In genomic region chr4:87108142-87108546, GRCh38 we compare ENCODE assay signal across 10 cellular contexts.
DNase-seq lines count a peak whose midpoint lies in the region; ATAC-seq, FAIRE-seq and TF ChIP-seq lines count a peak whose summit lies in the region.
"Had no signal": no experiment of that assay in that cellular context is flagged by ENCODE, and none has a peak within 500 bp of the region (broad histone marks: within the 10 kb centered on the region; RNA-seq: fewer than 3 reads in every experiment).

No MANE protein-coding gene starts in this region.

- intact Hi-C loops in natural killer cell (cut with micrococcal nuclease) (no loop called here), MCF 10A (cut with micrococcal nuclease) (no loop called here), left lung (cut with DNase I) (no loop called here)

- no TSS peak for BruUV-seq in MCF 10A (replicated peaks; lab: Mats Ljungman, UMichigan)

- POLR2A ChIA-PET in MCF 10A (lab: Yijun Ruan, JAX): interaction anchor here (1.0 to 2.7 kb wide), 3 partner anchors 11 to 172 kb away, joined by 3 to 9 read pairs (median 5); no protein-coding TSS in a partner anchor

- H3K4me1 ChIP-seq in left lung: peaks cover 8 to 20% of the 10 kb centered on the region in 2 donors

- peaks cover 0 to 42% of the 10 kb centered on the region in 2 donors for H3K36me3 ChIP-seq in left lung

- no peaks in the 10 kb centered on the region for H3K9me3 ChIP-seq in left lung

- no peak overlapping the region for H3K4me3 Mint-ChIP-seq in natural killer cell treated with Interleukin-12 subunit alpha and Interleukin-12 subunit beta and Interleukin-15 and Interleukin-18, amount 100 ng/mL, for 72 hours
- H3K4me3 Mint-ChIP-seq in natural killer cell (no peak overlapping the region), MCF 10A (ENCODE audit: unreplicated experiment) (peak overlapping the region; percentile 22)
- H3K4me3 Mint-ChIP-seq: CD4-positive, CD25-positive, alpha-beta regulatory T cell had no signal

- no peak for DNase-seq in natural killer cell treated with Interleukin-12 subunit alpha and Interleukin-12 subunit beta and Interleukin-15 and Interleukin-18, amount 100 ng/mL, for 72 hours (ENCODE audit: low spot score)
- no peak for DNase-seq in natural killer cell
- peak; percentile 72 for DNase-seq in MCF 10A (ENCODE audit: unreplicated experiment)
- peak in 1 of 2 donors; percentile 44 for DNase-seq in left lung
- DNase-seq in urothelium cell line (ENCODE audit: low spot score): peak; percentile 83
- no peak for DNase-seq in SIG-M5 (lab: John Stamatoyannopoulos, UW)
- DNase-seq: activated CD4-positive, CD25-positive, alpha-beta regulatory T cell; CD4-positive, CD25-positive, alpha-beta regulatory T cell had no signal

- H3K27me3 Mint-ChIP-seq in natural killer cell treated with Interleukin-12 subunit alpha and Interleukin-12 subunit beta and Interleukin-15 and Interleukin-18, amount 100 ng/mL, for 72 hours: no peaks in the 10 kb centered on the region
- H3K27me3 Mint-ChIP-seq in natural killer cell (ENCODE audit: low read depth in 2 of 2) (no peaks in the 10 kb centered on the region), MCF 10A (ENCODE audit: insufficient read depth, unreplicated experiment) (no peaks in the 10 kb centered on the region)
- H3K27me3 Mint-ChIP-seq: CD4-positive, CD25-positive, alpha-beta regulatory T cell had no signal

- TF ChIP-seq CTCF in natural killer cell (IDR thresholded peaks at IDR 0.05) (no peak), MCF 10A (IDR thresholded peaks at IDR 0.05; ENCODE audit: unreplicated experiment) (no peak), left lung (IDR thresholded peaks at IDR 0.05) (no peak)

- H3K27ac ChIP-seq in left lung: peak overlapping the region; percentile 61 to 76

- peaks cover 20 to 32% of the 10 kb centered on the region in 2 donors for H3K4me1 Mint-ChIP-seq in natural killer cell treated with Interleukin-12 subunit alpha and Interleukin-12 subunit beta and Interleukin-15 and Interleukin-18, amount 100 ng/mL, for 72 hours (ENCODE audit: low read depth in 2 of 2)
- H3K4me1 Mint-ChIP-seq in natural killer cell (peaks cover 25 to 31% of the 10 kb centered on the region in 2 donors), MCF 10A (ENCODE audit: insufficient read depth, unreplicated experiment) (peaks cover 23% of the 10 kb centered on the region)

- peaks cover 5% of the 10 kb centered on the region for H3K36me3 Mint-ChIP-seq in natural killer cell treated with Interleukin-12 subunit alpha and Interleukin-12 subunit beta and Interleukin-15 and Interleukin-18, amount 100 ng/mL, for 72 hours
- H3K36me3 Mint-ChIP-seq in natural killer cell (no peaks in the 10 kb centered on the region), MCF 10A (ENCODE audit: insufficient read depth, unreplicated experiment) (peaks cover 65% of the 10 kb centered on the region)

- CTCF ChIA-PET in MCF 10A (lab: Yijun Ruan, JAX): no interaction called here

- peak; percentile 35 for FAIRE-seq in urothelium cell line (lab: Jason Lieb, UNC)

- peak overlapping the region in 1 of 2 donors; percentile 58 for H3K27ac Mint-ChIP-seq in natural killer cell treated with Interleukin-12 subunit alpha and Interleukin-12 subunit beta and Interleukin-15 and Interleukin-18, amount 100 ng/mL, for 72 hours
- H3K27ac Mint-ChIP-seq in natural killer cell: no peak overlapping the region
- peak overlapping the region; percentile 55 for H3K27ac Mint-ChIP-seq in MCF 10A (ENCODE audit: low read depth, unreplicated experiment)

- ATAC-seq in natural killer cell treated with Interleukin-12 subunit alpha and Interleukin-12 subunit beta and Interleukin-15 and Interleukin-18, amount 100 ng/mL, for 72 hours: peak; percentile 36 to 52
- ATAC-seq in natural killer cell (no peak), left lung (peak; percentile 83), GM18498 (IDR thresholded peaks at IDR 0.05; ENCODE audit: unreplicated experiment) (no peak), HG03175 (IDR thresholded peaks at IDR 0.05; ENCODE audit: unreplicated experiment) (no peak)

- H3K4me3 ChIP-seq in left lung: no peak overlapping the region

- H3K27me3 ChIP-seq in left lung: no peaks in the 10 kb centered on the region

- no peaks in the 10 kb centered on the region for H3K9me3 Mint-ChIP-seq in natural killer cell treated with Interleukin-12 subunit alpha and Interleukin-12 subunit beta and Interleukin-15 and Interleukin-18, amount 100 ng/mL, for 72 hours
- H3K9me3 Mint-ChIP-seq in natural killer cell: no peaks in the 10 kb centered on the region
- no peaks in the 10 kb centered on the region for H3K9me3 Mint-ChIP-seq in MCF 10A (ENCODE audit: unreplicated experiment)
- H3K9me3 Mint-ChIP-seq: CD4-positive, CD25-positive, alpha-beta regulatory T cell had no signal

Comparison
In these comparisons a context has a peak if more than half of its experiments do, and no peak if none do; other contexts are left out.
1. ATAC-seq: peak in natural killer cell treated with Interleukin-12 subunit alpha and Interleukin-12 subunit beta and Interleukin-15 and Interleukin-18, amount 100 ng/mL, for 72 hours (2 of 2) and left lung (single experiment); none in natural killer cell (0 of 3), GM18498 (single experiment) and HG03175 (single experiment).
2. DNase-seq: peak in MCF 10A (single experiment) and urothelium cell line (single experiment); none in natural killer cell treated with Interleukin-12 subunit alpha and Interleukin-12 subunit beta and Interleukin-15 and Interleukin-18, amount 100 ng/mL, for 72 hours (single experiment), natural killer cell (single experiment) and SIG-M5 (single experiment).